ENCODE assay signal across 10 cellular contexts in the genomic region with DNA sequence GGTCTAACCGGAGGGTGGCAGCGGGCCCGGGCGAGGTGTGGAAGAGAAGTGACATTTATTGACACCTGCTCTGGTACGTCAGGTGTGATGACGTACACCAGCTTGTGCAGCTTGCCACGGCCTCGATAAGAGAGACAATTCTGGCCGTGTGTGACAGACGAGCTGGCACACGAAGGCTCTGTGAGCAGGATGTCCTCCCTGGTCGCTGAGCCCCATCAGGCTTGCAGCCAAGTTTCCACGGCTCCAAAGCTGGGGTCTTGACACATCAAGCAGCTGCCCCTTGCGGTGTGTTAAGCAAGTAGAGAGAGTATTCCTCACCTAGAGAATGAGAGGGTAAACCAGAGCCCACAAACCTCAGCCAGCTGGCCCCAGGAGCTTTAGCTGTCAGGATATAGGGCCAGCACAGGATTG. TPM values are rescaled to one million over a fixed set of nuclear protein-coding genes. Genes with fewer than 3 reads are reported as not detected.
DNase-seq lines count a peak whose midpoint lies in the region; ATAC-seq lines count a peak whose summit lies in the region.
"Had no signal": no experiment of that assay in that cellular context is flagged by ENCODE, and none has a peak within 500 bp of the region (broad histone marks: within the 10 kb centered on the region; RNA-seq: fewer than 3 reads in every experiment).

No MANE protein-coding gene starts in this region.

- in situ Hi-C loops in KBM-7 (cut with MboI; ENCODE audit: low pct_unique_long_range_greater_than_20kb, low sequenced_read_pairs) = no loop called here

- intact Hi-C loops in left ventricle myocardium superior (cut with micrococcal nuclease) = no loop called here

- DNase-seq in NCI-H748 (lab: John Stamatoyannopoulos, UW; ENCODE audit: unreplicated experiment) = peak; percentile 29
- DNase-seq in NCI-H748 treated with DMSO at 0.1 percent for 48 hours (lab: John Stamatoyannopoulos, UW) = no peak
- peak; percentile 65 to 73 for DNase-seq in activated T-cell treated with anti-CD3 and anti-CD28 coated beads, Interleukin-2, amount 50 U/mL, for 48 hours
- DNase-seq in left ventricle myocardium superior = peak; percentile 91
- DNase-seq in stimulated activated CD8-positive, alpha-beta memory T cell treated with anti-CD3 and anti-CD28 coated beads, Interleukin-15, amount 100 ng/mL, for 1 hour (ENCODE audit: low read depth) = peak; percentile 38
- no peak for DNase-seq in KBM-7
- DNase-seq in GDM1 (lab: John Stamatoyannopoulos, UW) = no peak

- ATAC-seq in left ventricle myocardium superior (peak; percentile 64), GM21367 (IDR thresholded peaks at IDR 0.05; ENCODE audit: unreplicated experiment) (no peak)

RNA-seq across cellular contexts. Expression of gene TOGARAM2, which starts 30.6 kb away (rescaled TPM):
- 43.9 TPM for total RNA-seq in left ventricle myocardium superior
- total RNA-seq: kidney epithelial cell, NCI-H460 had no signal

Comparison
In these comparisons a context has a peak if more than half of its experiments do, and no peak if none do; other contexts are left out.
1. DNase-seq: peak in NCI-H748 (single experiment), activated T-cell treated with anti-CD3 and anti-CD28 coated beads, Interleukin-2, amount 50 U/mL, for 48 hours (2 of 2), left ventricle myocardium superior (single experiment) and stimulated activated CD8-positive, alpha-beta memory T cell treated with anti-CD3 and anti-CD28 coated beads, Interleukin-15, amount 100 ng/mL, for 1 hour (single experiment); none in NCI-H748 treated with DMSO at 0.1 percent for 48 hours (single experiment), KBM-7 (single experiment) and GDM1 (single experiment).